8 cellular contexts compared by ENCODE assay signal in genomic region chr9:132878695-132879064, GRCh38. TPM values are rescaled to one million over a fixed set of nuclear protein-coding genes. Genes with fewer than 3 reads are reported as not detected.
DNase-seq lines count a peak whose midpoint lies in the region; ATAC-seq and TF ChIP-seq lines count a peak whose summit lies in the region.

Gene SPACA9 (plus strand): TSS chr9:132878898. CDS start chr9:132883948, 5,050 bp downstream.

- no peaks in the 10 kb centered on the region for H3K9me3 ChIP-seq in mononuclear cell (ENCODE audit: low read depth, low read length)

- CTCF ChIA-PET in activated CD8-positive, alpha-beta T cell treated with anti-CD3 and anti-CD28 coated beads, Interleukin-2, amount 10 ng/mL, durations not matched to agents 7 days and 5 days (lab: Charles Lee) = interaction anchor here (1.2 to 2.3 kb wide), 3 partner anchors 16 to 29 kb away, joined by 3 to 18 read pairs (median 17); no protein-coding TSS in a partner anchor

- no peak for TF ChIP-seq CTCF in epithelial cell of esophagus (IDR thresholded peaks at IDR 0.05; ENCODE audit: insufficient read depth, low read depth, low read length, missing control alignments)

- H3K4me3 Mint-ChIP-seq in activated CD8-positive, alpha-beta T cell treated with anti-CD3 and anti-CD28 coated beads, Interleukin-2, amount 10 ng/mL, durations not matched to agents 7 days and 5 days = peak within 1 kb of the TSS; percentile 80
- peak within 1 kb of the TSS; percentile 75 to 85 for H3K4me3 Mint-ChIP-seq in stimulated activated naive CD8-positive, alpha-beta T cell treated with anti-CD3 and anti-CD28 coated beads, Interleukin-15, amount 100 ng/mL, for 72 hours

- no peaks in the 10 kb centered on the region for H3K9me3 Mint-ChIP-seq in activated CD8-positive, alpha-beta T cell treated with anti-CD3 and anti-CD28 coated beads, Interleukin-2, amount 10 ng/mL, durations not matched to agents 7 days and 5 days (ENCODE audit: insufficient read depth)
- no peaks in the 10 kb centered on the region for H3K9me3 Mint-ChIP-seq in stimulated activated naive CD8-positive, alpha-beta T cell treated with anti-CD3 and anti-CD28 coated beads, Interleukin-15, amount 100 ng/mL, for 72 hours

- peak; percentile 39 for DNase-seq in DMS114 treated with DMSO at 0.1 percent for 48 hours (lab: John Stamatoyannopoulos, UW; ENCODE audit: unreplicated experiment)
- DNase-seq in LHCN-M2 (ENCODE audit: low read depth) = peak; percentile 34
- peak; percentile 51 for DNase-seq in activated CD8-positive, alpha-beta T cell treated with anti-CD3 and anti-CD28 coated beads, Interleukin-2, amount 10 ng/mL, durations not matched to agents 7 days and 5 days
- DNase-seq in epithelial cell of esophagus (ENCODE audit: low read depth) = peak; percentile 49
- no peak for DNase-seq in stimulated activated naive CD8-positive, alpha-beta T cell treated with anti-CD3 and anti-CD28 coated beads, Interleukin-15, amount 100 ng/mL, for 72 hours

- no peaks in the 10 kb centered on the region for H3K27me3 ChIP-seq in mononuclear cell (ENCODE audit: insufficient read depth, low read length)

- POLR2A ChIA-PET in activated CD8-positive, alpha-beta T cell treated with anti-CD3 and anti-CD28 coated beads, Interleukin-2, amount 10 ng/mL, durations not matched to agents 7 days and 5 days (lab: Charles Lee) = interaction anchor here (0.9 to 2.5 kb wide), 3 partner anchors 11 to 27 kb away, joined by 4 to 15 read pairs (median 6); no protein-coding TSS in a partner anchor

- ATAC-seq in activated CD8-positive, alpha-beta T cell treated with anti-CD3 and anti-CD28 coated beads, Interleukin-2, amount 10 ng/mL, durations not matched to agents 7 days and 5 days = peak; percentile 40
- ATAC-seq in stimulated activated naive CD8-positive, alpha-beta T cell treated with anti-CD3 and anti-CD28 coated beads, Interleukin-15, amount 100 ng/mL, for 72 hours = peak; percentile 45
- ATAC-seq in HG02642 (IDR thresholded peaks at IDR 0.05; ENCODE audit: poor library complexity, unreplicated experiment) (no peak), GM18861 (IDR thresholded peaks at IDR 0.05; ENCODE audit: unreplicated experiment) (no peak)

- H3K27me3 Mint-ChIP-seq in activated CD8-positive, alpha-beta T cell treated with anti-CD3 and anti-CD28 coated beads, Interleukin-2, amount 10 ng/mL, durations not matched to agents 7 days and 5 days (ENCODE audit: low read depth) = peaks cover 5% of the 10 kb centered on the region
- H3K27me3 Mint-ChIP-seq in stimulated activated naive CD8-positive, alpha-beta T cell treated with anti-CD3 and anti-CD28 coated beads, Interleukin-15, amount 100 ng/mL, for 72 hours = no peaks in the 10 kb centered on the region

- H3K27ac Mint-ChIP-seq in activated CD8-positive, alpha-beta T cell treated with anti-CD3 and anti-CD28 coated beads, Interleukin-2, amount 10 ng/mL, durations not matched to agents 7 days and 5 days = peak within 1 kb of the TSS; percentile 87
- H3K27ac Mint-ChIP-seq in stimulated activated naive CD8-positive, alpha-beta T cell treated with anti-CD3 and anti-CD28 coated beads, Interleukin-15, amount 100 ng/mL, for 72 hours = peak within 1 kb of the TSS; percentile 19 to 40

- peaks cover 22% of the 10 kb centered on the region for H3K4me1 ChIP-seq in mononuclear cell (ENCODE audit: insufficient read depth, low read length)

- H3K4me1 Mint-ChIP-seq in activated CD8-positive, alpha-beta T cell treated with anti-CD3 and anti-CD28 coated beads, Interleukin-2, amount 10 ng/mL, durations not matched to agents 7 days and 5 days (ENCODE audit: low read depth) = peaks cover 41% of the 10 kb centered on the region
- H3K4me1 Mint-ChIP-seq in stimulated activated naive CD8-positive, alpha-beta T cell treated with anti-CD3 and anti-CD28 coated beads, Interleukin-15, amount 100 ng/mL, for 72 hours = peaks cover 43% of the 10 kb centered on the region

- peaks cover 4% of the 10 kb centered on the region for H3K36me3 Mint-ChIP-seq in activated CD8-positive, alpha-beta T cell treated with anti-CD3 and anti-CD28 coated beads, Interleukin-2, amount 10 ng/mL, durations not matched to agents 7 days and 5 days (ENCODE audit: low read depth)

- peak within 1 kb of the TSS; percentile 57 for H3K4me3 ChIP-seq in epithelial cell of esophagus (ENCODE audit: low read length)
- H3K4me3 ChIP-seq in mononuclear cell (ENCODE audit: low read length) = peak within 1 kb of the TSS; percentile 84

RNA-seq across cellular contexts. Expression of gene SPACA9, which starts in this region (rescaled TPM):
- 3.5 and 4.1 TPM in 2 replicates for total RNA-seq in LHCN-M2 (2014; rRNA removed)
- 8.7 TPM for polyA plus RNA-seq in LHCN-M2 (2012)
- 1 to 10 TPM; 6.0 to 7.7 TPM for total RNA-seq in activated CD8-positive, alpha-beta T cell treated with anti-CD3 and anti-CD28 coated beads, Interleukin-2, amount 10 ng/mL, durations not matched to agents 7 days and 5 days
- total RNA-seq in mononuclear cell = 0.52 TPM

Comparison
In these comparisons a context has a peak if more than half of its experiments do, and no peak if none do; other contexts are left out.
1. DNase-seq: peak in DMS114 treated with DMSO at 0.1 percent for 48 hours (single experiment), LHCN-M2 (single experiment), activated CD8-positive, alpha-beta T cell treated with anti-CD3 and anti-CD28 coated beads, Interleukin-2, amount 10 ng/mL, durations not matched to agents 7 days and 5 days (single experiment) and epithelial cell of esophagus (single experiment); none in stimulated activated naive CD8-positive, alpha-beta T cell treated with anti-CD3 and anti-CD28 coated beads, Interleukin-15, amount 100 ng/mL, for 72 hours (0 of 2).
2. ATAC-seq: peak in activated CD8-positive, alpha-beta T cell treated with anti-CD3 and anti-CD28 coated beads, Interleukin-2, amount 10 ng/mL, durations not matched to agents 7 days and 5 days (single experiment) and stimulated activated naive CD8-positive, alpha-beta T cell treated with anti-CD3 and anti-CD28 coated beads, Interleukin-15, amount 100 ng/mL, for 72 hours (single experiment); none in HG02642 (single experiment) and GM18861 (single experiment).